Comparison of ENCODE assay signal across 21 cellular contexts in the genomic region with DNA sequence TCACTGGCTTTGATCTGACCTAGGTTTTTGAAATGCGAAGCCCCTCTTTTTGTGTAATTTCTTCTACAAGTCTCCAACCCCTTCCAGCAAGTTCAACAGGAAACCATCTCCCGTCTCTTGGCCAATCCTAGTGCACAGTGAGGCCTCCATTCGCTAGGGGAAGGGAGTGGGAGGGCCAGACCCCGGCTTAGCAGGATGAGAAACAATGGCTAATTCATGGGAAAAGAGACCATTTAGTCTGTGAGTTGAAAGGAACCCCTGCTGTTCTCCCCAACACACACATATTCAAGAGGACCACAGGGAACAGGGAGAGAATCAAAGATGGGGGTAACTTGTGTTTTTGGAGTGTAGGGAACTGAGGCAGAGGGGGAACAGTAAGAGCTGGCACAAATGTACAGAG.
DNase-seq lines count a peak whose midpoint lies in the region; ATAC-seq and TF ChIP-seq lines count a peak whose summit lies in the region.
"Had no signal": no experiment of that assay in that cellular context is flagged by ENCODE, and none has a peak within 500 bp of the region (broad histone marks: within the 10 kb centered on the region; RNA-seq: fewer than 3 reads in every experiment).

No MANE protein-coding gene starts in this region.

- H3K27ac Mint-ChIP-seq in MCF 10A (ENCODE audit: low read depth, unreplicated experiment) = peak overlapping the region; percentile 68

- no peak overlapping the region for H3K4me3 Mint-ChIP-seq in MCF 10A (ENCODE audit: unreplicated experiment)
- H3K4me3 Mint-ChIP-seq: activated T-cell treated with anti-CD3 and anti-CD28 coated beads, Interleukin-2, amount 50 U/mL, for 24 hours; CD14-positive monocyte had no signal

- no peak overlapping the region for H3K4ac ChIP-seq in mesendoderm (ENCODE audit: low read depth, low read length)

- dilution Hi-C loops in mammary epithelial cell (cut with HindIII; ENCODE audit: low sequenced_read_pairs) = no loop called here

- peaks cover 72% of the 10 kb centered on the region for H3K36me3 Mint-ChIP-seq in MCF 10A (ENCODE audit: insufficient read depth, unreplicated experiment)

- in situ Hi-C loops in mammary epithelial cell (cut with MboI; ENCODE audit: low sequenced_read_pairs in 2 of 2) = no loop called here

- CTCF ChIA-PET in MCF 10A (lab: Yijun Ruan, JAX) (no interaction called here), mammary epithelial cell (lab: Charles Lee; ENCODE audit: low non-redundant PET) (no interaction called here)

- H3K9ac ChIP-seq in mammary epithelial cell (ENCODE audit: insufficient read depth, low read length) (no peak overlapping the region), mesendoderm (ENCODE audit: low read length) (no peak overlapping the region), colonic mucosa (ENCODE audit: low read depth in 2 of 2, low read length in 2 of 2) (no peak overlapping the region)

- ATAC-seq in HG03280 (IDR thresholded peaks at IDR 0.05; ENCODE audit: unreplicated experiment) (no peak), HG03571 (IDR thresholded peaks at IDR 0.05; ENCODE audit: unreplicated experiment) (no peak), Right ventricle myocardium inferior (no peak)

- peaks cover 45% of the 10 kb centered on the region for H3K4me1 Mint-ChIP-seq in MCF 10A (ENCODE audit: insufficient read depth, unreplicated experiment)

- 63% methylated on average over 3 of the region's 4 CpGs for WGBS in mammary epithelial cell (ENCODE audit: low coverage, missing lambda C conversion rate)
- no CpG with 5 or more reads among the region's 4 CpGs for WGBS in mesendoderm (ENCODE audit: extremely low coverage, insufficient coverage, low lambda C conversion rate)

- H3K36me3 ChIP-seq in mammary epithelial cell (ENCODE audit: insufficient read depth, low read length) (peaks cover 17% of the 10 kb centered on the region), mesendoderm (ENCODE audit: control insufficient read depth, insufficient read depth, low read length) (peaks cover 1% of the 10 kb centered on the region), colonic mucosa (peaks cover 5% of the 10 kb centered on the region)
- H3K36me3 ChIP-seq: vagina had no signal

- no peak overlapping the region for H4K5ac ChIP-seq in mesendoderm (ENCODE audit: low read length)

- no peak overlapping the region for H2AK5ac ChIP-seq in mesendoderm (ENCODE audit: low read length)

- no peaks in the 10 kb centered on the region for H3K27me3 ChIP-seq in mammary epithelial cell (ENCODE audit: insufficient read depth, low read length)
- no peaks in the 10 kb centered on the region for H3K27me3 ChIP-seq in mesendoderm (ENCODE audit: insufficient read depth, low read length, poor library complexity)
- no peaks in the 10 kb centered on the region for H3K27me3 ChIP-seq in colonic mucosa
- H3K27me3 ChIP-seq: esophagus squamous epithelium, SJSA1, vagina had no signal

- H3K79me2 ChIP-seq in mammary epithelial cell (ENCODE audit: insufficient read depth, low read length) = peaks cover 39% of the 10 kb centered on the region
- no peaks in the 10 kb centered on the region for H3K79me2 ChIP-seq in mesendoderm (ENCODE audit: control insufficient read depth, insufficient read depth, low read length)

- DNase-seq in MCF 10A (ENCODE audit: unreplicated experiment) = no peak
- DNase-seq in mammary epithelial cell = no peak
- DNase-seq in mesendoderm = peak; percentile 73
- DNase-seq in colonic mucosa = no peak
- DNase-seq in Right ventricle myocardium inferior (ENCODE audit: missing footprints) = no peak
- DNase-seq: ACHN; activated CD4-positive, CD25-positive, alpha-beta regulatory T cell; activated naive CD4-positive, alpha-beta T cell; activated T-cell treated with anti-CD3 and anti-CD28 coated beads, Interleukin-2, amount 50 U/mL, for 24 hours; central memory CD4-positive, alpha-beta T cell; effector CD4-positive, alpha-beta T cell; esophagus squamous epithelium; NCI-H774; occipital lobe; PC-3 had no signal

- H3K9me3 ChIP-seq in mammary epithelial cell (replicated peaks; ENCODE audit: insufficient read depth, low read length) = no peaks in the 10 kb centered on the region
- H3K9me3 ChIP-seq in colonic mucosa = no peaks in the 10 kb centered on the region
- H3K9me3 ChIP-seq: esophagus squamous epithelium, SJSA1, vagina had no signal

- H3K27ac ChIP-seq in mammary epithelial cell (ENCODE audit: insufficient read depth, low read depth, low read length) (no peak overlapping the region), cingulate gyrus (ENCODE audit: low read depth, low read length) (peak overlapping the region; percentile 58), mesendoderm (ENCODE audit: low read depth, low read length) (peak overlapping the region; percentile 40), colonic mucosa (no peak overlapping the region)
- H3K27ac ChIP-seq: SJSA1, vagina had no signal

- BruUV-seq in MCF 10A (replicated peaks; lab: Mats Ljungman, UMichigan) = no TSS peak
- no TSS peak for BruUV-seq in mammary epithelial cell (replicated peaks; lab: Mats Ljungman, UMichigan)

- H2BK5ac ChIP-seq in mesendoderm (ENCODE audit: low read length) = no peak overlapping the region

- POLR2A ChIA-PET in MCF 10A (lab: Yijun Ruan, JAX) = interaction anchor here (1.4 to 2.4 kb wide), 6 partner anchors 8 to 86 kb away, joined by 4 to 23 read pairs (median 10); no protein-coding TSS in a partner anchor

- H3K4me3 ChIP-seq in mammary epithelial cell (replicated peaks in 1 of 3; ENCODE audit: insufficient read depth in 1 of 3, low read depth in 2 of 3, low read length in 3 of 3) (no peak overlapping the region), mesendoderm (ENCODE audit: low read length) (no peak overlapping the region), colonic mucosa (no peak overlapping the region)
- H3K4me3 ChIP-seq: esophagus squamous epithelium, SJSA1, vagina had no signal

- H2BK15ac ChIP-seq in mesendoderm (replicated peaks; ENCODE audit: low read depth) = no peak overlapping the region

- intact Hi-C loops in MCF 10A (cut with micrococcal nuclease) (loop anchor here (2.0 kb wide), 1 partner anchor 62 kb away; no protein-coding TSS in a partner anchor), mammary epithelial cell (cut with micrococcal nuclease) (loop anchor here (2.0 kb wide), 1 partner anchor 62 kb away; no protein-coding TSS in a partner anchor), colonic mucosa (cut with DNase I) (no loop called here), Right ventricle myocardium inferior (cut with DNase I) (no loop called here)

- H3K4me2 ChIP-seq in mammary epithelial cell (ENCODE audit: insufficient read depth, low read depth, low read length) (no peak overlapping the region), mesendoderm (ENCODE audit: low read length) (no peak overlapping the region)

- no peak for TF ChIP-seq CTCF in MCF 10A (IDR thresholded peaks at IDR 0.05; ENCODE audit: unreplicated experiment)
- TF ChIP-seq CTCF in mammary epithelial cell (conservative IDR thresholded peaks at IDR 0.05 in 1 of 2, IDR thresholded peaks at IDR 0.05 in 1 of 2; ENCODE audit: extremely low read depth in 1 of 2, insufficient read depth in 1 of 2, low read depth in 1 of 2, low read length in 2 of 2) = no peak
- no peak for TF ChIP-seq CTCF in colonic mucosa (IDR thresholded peaks at IDR 0.05)

- H3K18ac ChIP-seq in mesendoderm (ENCODE audit: low read length) = no peak overlapping the region

- no peak overlapping the region for H3K23ac ChIP-seq in mesendoderm (ENCODE audit: low read length)

- H2BK120ac ChIP-seq in mesendoderm (ENCODE audit: low read depth, low read length) = no peak overlapping the region

- no peak overlapping the region for H4K8ac ChIP-seq in mesendoderm (ENCODE audit: low read depth, low read length)

- H3K27me3 Mint-ChIP-seq in MCF 10A (ENCODE audit: insufficient read depth, unreplicated experiment) = no peaks in the 10 kb centered on the region
- H3K27me3 Mint-ChIP-seq: activated T-cell treated with anti-CD3 and anti-CD28 coated beads, Interleukin-2, amount 50 U/mL, for 24 hours had no signal

- H3K79me1 ChIP-seq in mesendoderm (ENCODE audit: low read length) = peaks cover 1% of the 10 kb centered on the region

- no peaks in the 10 kb centered on the region for H3K9me3 Mint-ChIP-seq in MCF 10A (ENCODE audit: unreplicated experiment)

- H4K20me1 ChIP-seq in mammary epithelial cell (ENCODE audit: insufficient read depth, low read length) = no peaks in the 10 kb centered on the region

- no peak overlapping the region for H3K56ac ChIP-seq in mesendoderm (ENCODE audit: low read length)

- H2AFZ ChIP-seq in mammary epithelial cell (ENCODE audit: low read depth, low read length) = no peak overlapping the region

- H3K4me1 ChIP-seq in mammary epithelial cell (ENCODE audit: insufficient read depth, low read length) = peaks cover 26% of the 10 kb centered on the region
- peaks cover 12% of the 10 kb centered on the region for H3K4me1 ChIP-seq in mesendoderm (ENCODE audit: control insufficient read depth, low read depth, low read length)
- no peaks in the 10 kb centered on the region for H3K4me1 ChIP-seq in colonic mucosa
- H3K4me1 ChIP-seq: SJSA1 had no signal

Comparison
In these comparisons a context has a peak if more than half of its experiments do, and no peak if none do; other contexts are left out.
1. H3K27ac ChIP-seq: peak in cingulate gyrus (single experiment) and mesendoderm (single experiment); none in mammary epithelial cell (single experiment) and colonic mucosa (single experiment).
2. intact Hi-C loops: an anchor here in MCF 10A (2.0 kb wide) and mammary epithelial cell (2.0 kb wide); none called in colonic mucosa and Right ventricle myocardium inferior.